Comparison of ENCODE assay signal across 14 cellular contexts in genomic region chr1:18182518-18183160, GRCh38.
DNase-seq lines count a peak whose midpoint lies in the region; ATAC-seq and TF ChIP-seq lines count a peak whose summit lies in the region.
"Had no signal": no experiment of that assay in that cellular context is flagged by ENCODE, and none has a peak within 500 bp of the region (broad histone marks: within the 10 kb centered on the region; RNA-seq: fewer than 3 reads in every experiment).

No MANE protein-coding gene starts in this region.

- H3K4me3 Mint-ChIP-seq in H9, result no peak overlapping the region
- no peak overlapping the region for H3K4me3 Mint-ChIP-seq in activated naive CD8-positive, alpha-beta T cell treated with anti-CD3 and anti-CD28 coated beads, Interleukin-2, amount 50 U/mL, for 24 hours
- H3K4me3 Mint-ChIP-seq: effector memory CD8-positive, alpha-beta T cell; stimulated activated naive CD8-positive, alpha-beta T cell treated with anti-CD3 and anti-CD28 coated beads, Interleukin-15, Interleukin-2, amounts not matched to agents 100 ng/mL and 50 ng/mL, for 24 hours had no signal

- H3K27ac Mint-ChIP-seq in H9, result peak overlapping the region in 1 of 3 experiments; percentile 25; a peak in 2 of 7 replicates
- no peak overlapping the region for H3K27ac Mint-ChIP-seq in activated naive CD8-positive, alpha-beta T cell treated with anti-CD3 and anti-CD28 coated beads, Interleukin-2, amount 50 U/mL, for 24 hours
- H3K27ac Mint-ChIP-seq: effector memory CD8-positive, alpha-beta T cell; stimulated activated naive CD8-positive, alpha-beta T cell treated with anti-CD3 and anti-CD28 coated beads, Interleukin-15, Interleukin-2, amounts not matched to agents 100 ng/mL and 50 ng/mL, for 24 hours had no signal

- no peaks in the 10 kb centered on the region for H3K23me2 ChIP-seq in H9 (ENCODE audit: insufficient read length, low read depth, low read length, poor library complexity, severe bottlenecking)

- H3K4me2 ChIP-seq in H9 (ENCODE audit: insufficient read depth, insufficient read length, low read length), result no peak overlapping the region

- in situ Hi-C loops in Caki2 (cut with HindIII; ENCODE audit: low pct_unique_long_range_greater_than_20kb, low sequenced_read_pairs), result no loop called here

- DNase-seq in Caki2 (ENCODE audit: low read depth), result peak; percentile 83
- peak; percentile 49 for DNase-seq in H9
- peak; percentile 78 for DNase-seq in WERI-Rb-1
- peak; percentile 52 for DNase-seq in left kidney (ENCODE audit: low read depth, low spot score)
- DNase-seq in SW480 (ENCODE audit: low spot score), result no peak
- DNase-seq in lower leg skin (ENCODE audit: low spot score in 2 of 2), result no peak
- DNase-seq in activated naive CD8-positive, alpha-beta T cell treated with anti-CD3 and anti-CD28 coated beads, Interleukin-2, amount 50 U/mL, for 24 hours, result no peak
- DNase-seq: Caco-2; effector memory CD8-positive, alpha-beta T cell; mesenchymal stem cell; NCI-H2081; stimulated activated CD4-positive, alpha-beta T cell treated with anti-CD3 and anti-CD28 coated beads, Interleukin-2, amount 100 ng/mL, for 48 hours had no signal

- no peak overlapping the region for H4K5ac ChIP-seq in H9 (ENCODE audit: insufficient read length, low read depth, low read length)

- H3K36me3 ChIP-seq in WERI-Rb-1, result no peaks in the 10 kb centered on the region

- H3K27me3 Mint-ChIP-seq in H9 (ENCODE audit: low read depth), result peaks cover 6% of the 10 kb centered on the region; the same call in 1 of the 2 replicates
- H3K27me3 Mint-ChIP-seq in activated naive CD8-positive, alpha-beta T cell treated with anti-CD3 and anti-CD28 coated beads, Interleukin-2, amount 50 U/mL, for 24 hours, result peaks cover 11% of the 10 kb centered on the region

- H3K18ac ChIP-seq in H9 (ENCODE audit: insufficient read length, low read depth, low read length), result no peak overlapping the region

- no peak overlapping the region for H2BK5ac ChIP-seq in H9 (ENCODE audit: insufficient read length, low read length)

- TF ChIP-seq POLR2A in lower leg skin (IDR thresholded peaks at IDR 0.05), result no peak

- H3K27me3 ChIP-seq in H9 (ENCODE audit: insufficient read depth, low read length) (no peaks in the 10 kb centered on the region), WERI-Rb-1 (ENCODE audit: insufficient read depth, low read depth, severe bottlenecking) (no peaks in the 10 kb centered on the region)

- ATAC-seq in GM19463 (IDR thresholded peaks at IDR 0.05; ENCODE audit: unreplicated experiment), result no peak
- no peak for ATAC-seq in activated naive CD8-positive, alpha-beta T cell treated with anti-CD3 and anti-CD28 coated beads, Interleukin-2, amount 50 U/mL, for 24 hours
- ATAC-seq: effector memory CD8-positive, alpha-beta T cell had no signal

- H3K79me2 ChIP-seq in H9 (ENCODE audit: insufficient read depth, low read length), result no peaks in the 10 kb centered on the region

- no peak overlapping the region for H2BK15ac ChIP-seq in H9 (ENCODE audit: low read depth, low read length)

- no peak overlapping the region for H2BK20ac ChIP-seq in H9 (ENCODE audit: low read depth, low read length, poor library complexity, severe bottlenecking)

- H3K27ac ChIP-seq in H9 (ENCODE audit: insufficient read length, low read depth, low read length) (no peak overlapping the region), WERI-Rb-1 (peak overlapping the region; percentile 70)

- no peaks in the 10 kb centered on the region for H3K36me3 Mint-ChIP-seq in H9 (ENCODE audit: insufficient read depth in 1 of 3, low read depth in 3 of 3)
- no peaks in the 10 kb centered on the region for H3K36me3 Mint-ChIP-seq in activated naive CD8-positive, alpha-beta T cell treated with anti-CD3 and anti-CD28 coated beads, Interleukin-2, amount 50 U/mL, for 24 hours (ENCODE audit: low read depth)

- no CpG with 5 or more reads among the region's 10 CpGs for WGBS in H9 (ENCODE audit: extremely low coverage, insufficient read length, low lambda C conversion rate)
- 31 to 33% methylated on average over 10 of the region's 10 CpGs for WGBS in lower leg skin, 2 donors

- H3K9ac ChIP-seq in H9 (ENCODE audit: extremely low read depth, insufficient read length, low read length), result no peak overlapping the region

- intact Hi-C loops in lower leg skin (cut with DNase I; ENCODE audit: low total_unique reads), result no loop called here

- no peak overlapping the region for H3K4me3 ChIP-seq in WERI-Rb-1 (ENCODE audit: low read depth, low read length)
- no peak overlapping the region for H3K4me3 ChIP-seq in lower leg skin (ENCODE audit: low read depth, poor library complexity, severe bottlenecking)

- H3K4me1 ChIP-seq in H9 (ENCODE audit: insufficient read depth, low read length), result peaks cover 10% of the 10 kb centered on the region; the same call in 1 of the 2 replicates
- H3K4me1 ChIP-seq: Caco-2 had no signal

- no peak overlapping the region for H2BK120ac ChIP-seq in H9 (ENCODE audit: low read depth, low read length, poor library complexity, severe bottlenecking)

- no peaks in the 10 kb centered on the region for H3K79me1 ChIP-seq in H9 (ENCODE audit: insufficient read depth, low read depth, low read length, poor library complexity, severe bottlenecking)

- H4K20me1 ChIP-seq in H9 (ENCODE audit: control insufficient read depth, insufficient read depth, insufficient read length), result no peaks in the 10 kb centered on the region

- H3K23ac ChIP-seq in H9 (ENCODE audit: insufficient read length, low read depth, low read length), result no peak overlapping the region

- no peak overlapping the region for H3T11ph ChIP-seq in H9 (ENCODE audit: low read length)

- no peaks in the 10 kb centered on the region for H3K9me3 ChIP-seq in H9 (ENCODE audit: control insufficient read depth, low read depth, low read length)
- no peaks in the 10 kb centered on the region for H3K9me3 ChIP-seq in WERI-Rb-1 (ENCODE audit: severe bottlenecking)
- H3K9me3 ChIP-seq: Caco-2 had no signal

- no peak overlapping the region for H3K56ac ChIP-seq in H9 (ENCODE audit: insufficient read length, low read depth, low read length)

- no peak overlapping the region for H4K8ac ChIP-seq in H9 (replicated peaks; ENCODE audit: insufficient read length, low read depth, low read length)

- H2AFZ ChIP-seq in H9 (ENCODE audit: low read length), result no peak overlapping the region

- peak overlapping the region; percentile 63; the same call in 1 of the 2 replicates for H3K14ac ChIP-seq in H9 (ENCODE audit: insufficient read depth, low read length)

- no peak overlapping the region for H2BK12ac ChIP-seq in H9 (ENCODE audit: insufficient read length, low read depth, low read length)

- peaks cover 12 to 21% of the 10 kb centered on the region in 2 experiments for H3K4me1 Mint-ChIP-seq in H9
- no peaks in the 10 kb centered on the region for H3K4me1 Mint-ChIP-seq in activated naive CD8-positive, alpha-beta T cell treated with anti-CD3 and anti-CD28 coated beads, Interleukin-2, amount 50 U/mL, for 24 hours

- H4K91ac ChIP-seq in H9 (ENCODE audit: insufficient read length, low read depth, low read length), result no peak overlapping the region

- no peak overlapping the region for H2AK5ac ChIP-seq in H9 (ENCODE audit: insufficient read length, low read length)

- TF ChIP-seq CTCF in H9 (conservative IDR thresholded peaks at IDR 0.05), result no peak; the same call in 2 of the 3 replicates
- TF ChIP-seq CTCF in WERI-Rb-1 (IDR thresholded peaks at IDR 0.05; ENCODE audit: low read depth, low read length), result no peak
- TF ChIP-seq CTCF in lower leg skin (IDR thresholded peaks at IDR 0.05), result no peak

- H3K9me3 Mint-ChIP-seq in H9, result no peaks in the 10 kb centered on the region
- no peaks in the 10 kb centered on the region for H3K9me3 Mint-ChIP-seq in activated naive CD8-positive, alpha-beta T cell treated with anti-CD3 and anti-CD28 coated beads, Interleukin-2, amount 50 U/mL, for 24 hours
- H3K9me3 Mint-ChIP-seq: effector memory CD8-positive, alpha-beta T cell; stimulated activated naive CD8-positive, alpha-beta T cell treated with anti-CD3 and anti-CD28 coated beads, Interleukin-15, Interleukin-2, amounts not matched to agents 100 ng/mL and 50 ng/mL, for 24 hours had no signal

- no peak overlapping the region for H3K4ac ChIP-seq in H9 (ENCODE audit: low read depth, low read length)

Comparison
In these comparisons a context has a peak if more than half of its experiments do, and no peak if none do; other contexts are left out.
1. DNase-seq: peak in Caki2 (single experiment), H9 (single experiment), WERI-Rb-1 (single experiment) and left kidney (single experiment); none in SW480 (single experiment), lower leg skin (0 of 2) and activated naive CD8-positive, alpha-beta T cell treated with anti-CD3 and anti-CD28 coated beads, Interleukin-2, amount 50 U/mL, for 24 hours (single experiment).